Comparison of ENCODE assay signal across 8 cellular contexts in the genomic region with DNA sequence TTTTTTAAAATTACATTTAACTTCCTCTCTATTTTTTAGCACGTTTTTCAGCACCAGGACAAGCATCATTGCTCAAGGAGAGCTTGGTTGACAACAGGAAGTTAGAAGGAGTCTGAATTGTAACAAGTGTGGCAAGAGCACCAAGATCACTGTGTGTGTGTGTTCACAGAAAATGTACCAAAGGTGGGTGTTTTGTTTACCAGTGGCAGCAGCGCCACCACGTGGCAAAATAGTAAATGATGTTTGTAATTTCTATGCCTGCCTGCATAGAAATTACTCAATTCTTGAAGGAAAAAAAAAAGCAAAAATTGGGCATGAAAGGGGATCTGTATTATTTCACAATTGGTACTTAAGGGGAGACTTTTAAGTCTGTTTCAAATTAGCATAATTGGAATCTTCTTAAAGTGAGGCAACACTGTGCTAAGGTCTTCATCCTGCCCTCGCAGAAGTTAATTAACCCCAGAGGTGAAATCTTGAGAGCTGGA. TPM values are rescaled to one million over a fixed set of nuclear protein-coding genes. Genes with fewer than 3 reads are reported as not detected.
DNase-seq lines count a peak whose midpoint lies in the region; ATAC-seq and FAIRE-seq lines count a peak whose summit lies in the region.

No MANE protein-coding gene starts in this region.

- no peaks in the 10 kb centered on the region for H3K36me3 Mint-ChIP-seq in activated CD4-positive, alpha-beta T cell treated with anti-CD3 and anti-CD28 coated beads, Interleukin-2, amount 10 ng/mL, durations not matched to agents 24 days and 14 days (ENCODE audit: low read depth)

- in situ Hi-C loops in ACHN (cut with HindIII; ENCODE audit: low pct_ligation_motif_present, low pct_unique_long_range_greater_than_20kb, low sequenced_read_pairs) = no loop called here

- H3K27me3 Mint-ChIP-seq in activated CD4-positive, alpha-beta T cell treated with anti-CD3 and anti-CD28 coated beads, Interleukin-2, amount 10 ng/mL, durations not matched to agents 24 days and 14 days = peaks cover 22% of the 10 kb centered on the region

- H3K27ac Mint-ChIP-seq in activated CD4-positive, alpha-beta T cell treated with anti-CD3 and anti-CD28 coated beads, Interleukin-2, amount 10 ng/mL, durations not matched to agents 24 days and 14 days = no peak overlapping the region

- peak; percentile 92 for FAIRE-seq in GM18507 (lab: Jason Lieb, UNC)

- peaks cover 4% of the 10 kb centered on the region for H3K4me1 Mint-ChIP-seq in activated CD4-positive, alpha-beta T cell treated with anti-CD3 and anti-CD28 coated beads, Interleukin-2, amount 10 ng/mL, durations not matched to agents 24 days and 14 days

- peak; percentile 61 for ATAC-seq in HG03439 (IDR thresholded peaks at IDR 0.05; ENCODE audit: unreplicated experiment)

- H3K4me3 Mint-ChIP-seq in activated CD4-positive, alpha-beta T cell treated with anti-CD3 and anti-CD28 coated beads, Interleukin-2, amount 10 ng/mL, durations not matched to agents 24 days and 14 days = no peak overlapping the region

- peak; percentile 63 for DNase-seq in ACHN
- no peak for DNase-seq in GM18507 (ENCODE audit: extremely low spot score, insufficient read length, low read depth)
- peak; percentile 49 for DNase-seq in NCI-H460 (ENCODE audit: extremely low read depth, low read depth)
- DNase-seq in activated CD4-positive, alpha-beta T cell treated with anti-CD3 and anti-CD28 coated beads, Interleukin-2, amount 10 ng/mL, durations not matched to agents 24 days and 14 days = peak; percentile 88
- peak; percentile 42 for DNase-seq in effector CD4-positive, alpha-beta T cell
- peak; percentile 50 for DNase-seq in midbrain (lab: John Stamatoyannopoulos, UW)
- DNase-seq in stimulated activated CD8-positive, alpha-beta memory T cell treated with anti-CD3 and anti-CD28 coated beads, Interleukin-7, amount 100 ng/mL, for 48 hours (ENCODE audit: extremely low read depth in 1 of 2, low read depth in 1 of 2) = peak; percentile 11 to 18

- intact Hi-C loops in activated CD4-positive, alpha-beta T cell treated with anti-CD3 and anti-CD28 coated beads, Interleukin-2, amount 10 ng/mL, durations not matched to agents 24 days and 14 days (cut with micrococcal nuclease) = loop anchor here (2.0 to 5.0 kb wide), 4 partner anchors 65 to 867 kb away; no protein-coding TSS in a partner anchor

- H3K9me3 Mint-ChIP-seq in activated CD4-positive, alpha-beta T cell treated with anti-CD3 and anti-CD28 coated beads, Interleukin-2, amount 10 ng/mL, durations not matched to agents 24 days and 14 days = no peaks in the 10 kb centered on the region

RNA-seq across cellular contexts. Expression of gene U2SURP, which starts 7.4 kb away (rescaled TPM):
- 121 and 122 TPM in 2 replicates for total RNA-seq in NCI-H460 (2014; rRNA removed; shearing (Covaris generic))
- polyA plus RNA-seq in NCI-H460 (2014; cell fraction: nucleus; rRNA removed) = 146 and 163 TPM in 2 replicates
- 189 and 212 TPM in 2 replicates for total RNA-seq in activated CD4-positive, alpha-beta T cell treated with anti-CD3 and anti-CD28 coated beads, Interleukin-2, amount 10 ng/mL, durations not matched to agents 24 days and 14 days

RNA-seq across cellular contexts. Expression of gene PAQR9, which starts 30.5 kb away (rescaled TPM):
- total RNA-seq in NCI-H460 (2014; rRNA removed; shearing (Covaris generic)) = 0.29 and 0.47 TPM in 2 replicates
- 0.30 and 0.38 TPM in 2 replicates for polyA plus RNA-seq in NCI-H460 (2014; cell fraction: nucleus; rRNA removed)
- not detected in 2 replicates for total RNA-seq in activated CD4-positive, alpha-beta T cell treated with anti-CD3 and anti-CD28 coated beads, Interleukin-2, amount 10 ng/mL, durations not matched to agents 24 days and 14 days
